In genomic region chr14:51651388-51652167, GRCh38 we compare ENCODE assay signal across 8 cellular contexts. TPM values are rescaled to one million over a fixed set of nuclear protein-coding genes. Genes with fewer than 3 reads are reported as not detected.
DNase-seq lines count a peak whose midpoint lies in the region; ATAC-seq and TF ChIP-seq lines count a peak whose summit lies in the region.

Gene FRMD6 (plus strand): TSS chr14:51651910. CDS start chr14:51689837, 37,927 bp downstream.

- 1 to 2% methylated on average over 32 to 35 of the region's 86 CpGs for WGBS in lower leg skin, 2 donors

- TF ChIP-seq CTCF in AG10803 (conservative IDR thresholded peaks at IDR 0.05; ENCODE audit: low read length) (peak; percentile 40), lower leg skin (IDR thresholded peaks at IDR 0.05) (peak in 1 of 3 donors; percentile 58)

- peak; percentile 94 for DNase-seq in AG10803 (ENCODE audit: low read depth)
- peak; percentile 89 for DNase-seq in NCI-H460 (ENCODE audit: extremely low read depth, low read depth)
- peak; percentile 66 to 67 for DNase-seq in activated CD4-positive, alpha-beta T cell treated with anti-CD3 and anti-CD28 coated beads, Interleukin-2, amount 50 U/mL, for 4 hours
- peak; percentile 53 to 88 for DNase-seq in dermis microvascular lymphatic vessel endothelial cell (ENCODE audit: low read depth in 2 of 2)
- DNase-seq in lower leg skin (ENCODE audit: low spot score in 2 of 2), result peak; percentile 78 to 97
- peak; percentile 72 to 74 for DNase-seq in stimulated activated CD4-positive, alpha-beta T cell treated with anti-CD3 and anti-CD28 coated beads, Interleukin-4, amount 100 ng/mL, for 4 hours

- no peak for TF ChIP-seq POLR2A in lower leg skin (IDR thresholded peaks at IDR 0.05)

- intact Hi-C loops in lower leg skin (cut with DNase I; ENCODE audit: low total_unique reads), result no loop called here

- H3K4me3 ChIP-seq in AG10803 (ENCODE audit: low read length), result peak within 1 kb of the TSS; percentile 96
- H3K4me3 ChIP-seq in lower leg skin (ENCODE audit: low read depth, poor library complexity, severe bottlenecking), result peak within 1 kb of the TSS; percentile 94

- peak; percentile 75 for ATAC-seq in GM19023 (IDR thresholded peaks at IDR 0.05; ENCODE audit: unreplicated experiment)
- peak; percentile 72 for ATAC-seq in HG03280 (IDR thresholded peaks at IDR 0.05; ENCODE audit: unreplicated experiment)

RNA-seq across cellular contexts. Expression of gene FRMD6, which starts in this region (rescaled TPM):
- 90.8 and 93.8 TPM in 2 replicates for total RNA-seq in NCI-H460 (2014; rRNA removed; shearing (Covaris generic))
- polyA plus RNA-seq in NCI-H460 (2014; cell fraction: nucleus; rRNA removed), result 58.5 and 73.7 TPM in 2 replicates
- total RNA-seq in dermis microvascular lymphatic vessel endothelial cell (187 and 205 TPM in 2 replicates), lower leg skin (100 to 1,000 TPM; 144 to 203 (median 152) TPM)

Comparison
In these comparisons a context has a peak if more than half of its experiments do, and no peak if none do; other contexts are left out.
1. Peak in every context shown above with its lines: DNase-seq, ATAC-seq and H3K4me3 ChIP-seq.